Comparison of ENCODE assay signal across 27 cellular contexts in the genomic region with DNA sequence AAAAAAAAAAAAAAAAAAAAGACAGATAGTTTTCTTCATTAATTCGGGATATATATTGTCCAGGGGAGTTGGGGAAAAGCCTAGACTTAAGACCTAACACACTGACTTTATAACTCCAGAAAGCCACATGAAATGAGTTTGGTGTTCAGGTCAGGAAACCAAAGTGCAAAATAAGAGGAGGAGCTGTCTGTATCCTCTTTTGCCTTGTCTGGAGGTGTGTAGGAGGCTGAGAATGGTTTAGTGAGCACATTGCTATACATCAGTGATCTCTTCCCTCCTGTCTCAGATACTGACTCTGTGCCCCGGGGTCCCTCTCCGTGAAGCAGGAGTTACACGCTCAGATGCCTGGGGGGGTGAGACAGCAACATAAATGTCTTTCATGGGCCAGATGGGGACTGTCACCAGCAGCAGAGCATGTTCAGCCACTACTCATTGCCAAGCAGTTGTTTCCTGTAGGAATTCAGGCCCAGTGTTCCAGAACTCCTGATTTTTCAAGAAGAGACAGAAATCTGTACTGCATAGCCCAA.
"Had no signal": no experiment of that assay in that cellular context is flagged by ENCODE, and none has a peak within 500 bp of the region (broad histone marks: within the 10 kb centered on the region; RNA-seq: fewer than 3 reads in every experiment).

No MANE protein-coding gene starts in this region.

- H3K4me3 Mint-ChIP-seq: memory B cell; naive B cell; neural crest cell; stimulated activated memory B cell treated with anti-CD40 and anti-IgM and Interleukin-4, amounts not matched to agents 10 μg/mL and 1 μg/mL and 100 μg/mL, for 72 hours; type B pancreatic cell had no signal

- H3K4me1 Mint-ChIP-seq: memory B cell; naive B cell; stimulated activated memory B cell treated with anti-CD40 and anti-IgM and Interleukin-4, amounts not matched to agents 10 μg/mL and 1 μg/mL and 100 μg/mL, for 72 hours had no signal

- H3K9me3 ChIP-seq: esophagus squamous epithelium, heart right ventricle, mucosa of descending colon, neutrophil, prostate gland, right atrium auricular region, spleen, testis, tibial artery had no signal

- H3K27me3 Mint-ChIP-seq: type B pancreatic cell had no signal

- H3K4me3 ChIP-seq: coronary artery, esophagus squamous epithelium, heart right ventricle, lung, mucosa of descending colon, prostate gland, right atrium auricular region, skin epidermis, spleen, testis, tibial artery had no signal

- H3K9me3 Mint-ChIP-seq: neural crest cell; stimulated activated memory B cell treated with anti-CD40 and anti-IgM and Interleukin-4, amounts not matched to agents 10 μg/mL and 1 μg/mL and 100 μg/mL, for 72 hours; type B pancreatic cell had no signal

- H3K36me3 ChIP-seq: esophagus squamous epithelium, heart right ventricle, neutrophil, prostate gland, right atrium auricular region, spleen, tibial artery had no signal

- H3K4me1 ChIP-seq: esophagus squamous epithelium, heart right ventricle, prostate gland, right atrium auricular region, spleen, testis, tibial artery had no signal

- H3K36me3 Mint-ChIP-seq: memory B cell; naive B cell; stimulated activated memory B cell treated with anti-CD40 and anti-IgM and Interleukin-4, amounts not matched to agents 10 μg/mL and 1 μg/mL and 100 μg/mL, for 72 hours; type B pancreatic cell had no signal

- H3K27me3 ChIP-seq: esophagus squamous epithelium, neutrophil, right atrium auricular region, spleen, testis, tibial artery had no signal

- H3K27ac ChIP-seq: coronary artery, esophagus squamous epithelium, heart right ventricle, neutrophil, prostate gland, right atrium auricular region, skin epidermis, spleen, testis, tibial artery had no signal

- H3K27ac Mint-ChIP-seq: memory B cell; naive B cell; stimulated activated memory B cell treated with anti-CD40 and anti-IgM and Interleukin-4, amounts not matched to agents 10 μg/mL and 1 μg/mL and 100 μg/mL, for 72 hours; type B pancreatic cell had no signal

- DNase-seq: dermis blood vessel endothelial cell; effector memory CD4-positive, alpha-beta T cell; erythroblast; esophagus squamous epithelium; foreskin melanocyte; glutamatergic neuron; heart right ventricle; hippocampal formation; mucosa of descending colon; naive B cell; spleen; stimulated activated CD4-positive, alpha-beta T cell treated with anti-CD3 and anti-CD28 coated beads, Interleukin-4, amount 100 ng/mL, for 4 hours; stimulated activated naive CD8-positive, alpha-beta T cell treated with anti-CD3 and anti-CD28 coated beads, Interleukin-15, Interleukin-2, amounts not matched to agents 100 U/mL and 50 U/mL, for 24 hours; substantia nigra; testis; tibial artery had no signal

- ATAC-seq: heart right ventricle; left lobe of liver; mucosa of descending colon; stimulated activated memory B cell treated with anti-CD40 and anti-IgM and Interleukin-4, amounts not matched to agents 10 μg/mL and 1 μg/mL and 100 μg/mL, for 72 hours; stimulated activated naive CD8-positive, alpha-beta T cell treated with anti-CD3 and anti-CD28 coated beads, Interleukin-15, Interleukin-2, amounts not matched to agents 100 U/mL and 50 U/mL, for 24 hours had no signal
